In the genomic region with DNA sequence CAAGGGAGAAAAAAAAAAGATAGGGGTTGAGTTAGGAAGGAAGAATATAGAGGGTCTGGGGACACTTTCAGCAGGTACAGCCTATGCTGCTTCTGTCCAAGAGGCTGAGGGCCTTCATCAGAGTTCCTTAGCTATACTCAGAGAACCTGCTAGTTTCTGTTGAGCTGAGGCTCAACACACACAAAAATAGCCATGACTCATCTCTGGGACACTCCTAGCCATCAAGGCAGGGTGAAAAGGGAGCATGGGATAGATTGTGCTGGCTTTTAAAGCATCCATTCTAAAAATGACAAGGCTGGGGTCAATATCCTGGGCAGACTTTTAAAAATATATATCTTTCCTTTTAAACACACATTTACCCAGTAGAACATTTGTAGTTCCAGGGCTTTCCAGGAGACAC, we compare ENCODE assay signal across 30 cellular contexts. TPM values are rescaled to one million over a fixed set of nuclear protein-coding genes. Genes with fewer than 3 reads are reported as not detected.
A peak's percentile ranks its signal among the peaks of the same experiment; 100 is the strongest.
DNase-seq lines count a peak whose midpoint lies in the region; ATAC-seq and TF ChIP-seq lines count a peak whose summit lies in the region.
"Had no signal": no experiment of that assay in that cellular context is flagged by ENCODE, and none has a peak within 500 bp of the region (broad histone marks: within the 10 kb centered on the region; RNA-seq: fewer than 3 reads in every experiment).

No MANE protein-coding gene starts in this region.

- H3K9me3 ChIP-seq in GM23248 (ENCODE audit: low read depth), result no peaks in the 10 kb centered on the region
- H3K9me3 ChIP-seq in left ventricle myocardium inferior (replicated peaks), result no peaks in the 10 kb centered on the region
- no peaks in the 10 kb centered on the region for H3K9me3 ChIP-seq in gastrocnemius medialis
- H3K9me3 ChIP-seq: adrenal gland, Caco-2, stomach, tibial artery had no signal

- H3K9ac ChIP-seq in GM23248, result no peak overlapping the region

- H3K36me3 ChIP-seq in GM23248 (ENCODE audit: low read depth) (no peaks in the 10 kb centered on the region), brain microvascular endothelial cell (replicated peaks) (no peaks in the 10 kb centered on the region), left ventricle myocardium inferior (no peaks in the 10 kb centered on the region), gastrocnemius medialis (no peaks in the 10 kb centered on the region)
- H3K36me3 ChIP-seq: adrenal gland, stomach, tibial artery had no signal

- H3K4me1 ChIP-seq in GM23248 (ENCODE audit: insufficient read depth) (no peaks in the 10 kb centered on the region), left ventricle myocardium inferior (peaks cover 13% of the 10 kb centered on the region), gastrocnemius medialis (peaks cover 38 to 52% of the 10 kb centered on the region in 2 donors)
- H3K4me1 ChIP-seq: adrenal gland, stomach had no signal

- DNase-seq in GM23248 (peak; percentile 47), brain microvascular endothelial cell (peak; percentile 33), left ventricle myocardium inferior (no peak), gastrocnemius medialis (no peak), NCI-H2171 treated with DMSO at 0.1 percent for 48 hours (lab: John Stamatoyannopoulos, UW) (no peak)
- DNase-seq: ACHN; activated CD4-positive, alpha-beta T cell treated with anti-CD3 and anti-CD28 coated beads, Interleukin-2, amount 10 ng/mL, durations not matched to agents 7 days and 5 days; activated naive CD4-positive, alpha-beta T cell treated with Interleukin-2 at 50 U/mL for 16 hours; activated T-cell treated with anti-CD3 and anti-CD28 coated beads, Interleukin-2, amount 50 U/mL, for 48 hours; adrenal gland; C1 segment of cervical spinal cord; Caco-2; effector CD4-positive, alpha-beta T cell; naive B cell; NCI-H510A treated with DMSO at 0.1 percent for 48 hours; SIG-M5; stimulated activated CD4-positive, alpha-beta T cell treated with anti-CD3 and anti-CD28 coated beads, Interleukin-1b, Interleukin-23, amount 100 ng/mL, for 48 hours; stimulated activated CD8-positive, alpha-beta memory T cell treated with anti-CD3 and anti-CD28 coated beads, Interleukin-4, amount 100 ng/mL, for 48 hours; stomach; tibial artery had no signal

- no peak for TF ChIP-seq CTCF in brain microvascular endothelial cell (IDR thresholded peaks at IDR 0.05; ENCODE audit: low read depth, low read length, missing control alignments)
- TF ChIP-seq CTCF in left ventricle myocardium inferior (IDR thresholded peaks at IDR 0.05; ENCODE audit: borderline replicate concordance), result no peak
- no peak for TF ChIP-seq CTCF in gastrocnemius medialis (IDR thresholded peaks at IDR 0.05 in 4 of 5, conservative IDR thresholded peaks at IDR 0.05 in 1 of 5)

- H3K4me2 ChIP-seq in GM23248 (ENCODE audit: unreplicated experiment), result no peak overlapping the region
- H3K4me2 ChIP-seq: hepatocyte, smooth muscle cell had no signal

- no peaks in the 10 kb centered on the region for H4K20me1 ChIP-seq in GM23248 (ENCODE audit: insufficient read depth)

- ATAC-seq in gastrocnemius medialis (peak; percentile 81 to 82), HG03565 (IDR thresholded peaks at IDR 0.05; ENCODE audit: unreplicated experiment) (no peak), GM21447 (IDR thresholded peaks at IDR 0.05; ENCODE audit: unreplicated experiment) (no peak)
- ATAC-seq: WTC11 had no signal

- H3K9me2 ChIP-seq in GM23248 (ENCODE audit: insufficient read depth), result no peaks in the 10 kb centered on the region

- no peaks in the 10 kb centered on the region for H3K27me3 ChIP-seq in GM23248 (replicated peaks; ENCODE audit: insufficient read depth)
- H3K27me3 ChIP-seq in brain microvascular endothelial cell (replicated peaks), result no peaks in the 10 kb centered on the region
- no peaks in the 10 kb centered on the region for H3K27me3 ChIP-seq in left ventricle myocardium inferior (ENCODE audit: low read depth)
- no peaks in the 10 kb centered on the region for H3K27me3 ChIP-seq in gastrocnemius medialis
- H3K27me3 ChIP-seq: adrenal gland, hepatocyte, stomach, tibial artery had no signal

- in situ Hi-C loops in GM23248 (cut with MboI), result loop anchor here (25.0 kb wide), 1 partner anchor 1093 kb away; a partner anchor contains a TSS
- in situ Hi-C loops in brain microvascular endothelial cell (cut with HindIII; ENCODE audit: low pct_ligation_motif_present, low sequenced_read_pairs), result no loop called here
- in situ Hi-C loops in gastrocnemius medialis (cut with MboI; ENCODE audit: low sequenced_read_pairs in 4 of 4), result loop anchor here in 3 of 4 donors (25.0 kb wide), 2 partner anchors 1432 to 1768 kb away; a partner anchor contains a TSS

- no peaks in the 10 kb centered on the region for H3F3A ChIP-seq in GM23248 (ENCODE audit: insufficient read depth)

- H3K79me2 ChIP-seq in GM23248 (ENCODE audit: insufficient read depth), result no peaks in the 10 kb centered on the region
- H3K79me2 ChIP-seq: hepatocyte had no signal

- no peak overlapping the region for H3K27ac ChIP-seq in GM23248
- no peak overlapping the region for H3K27ac ChIP-seq in brain microvascular endothelial cell
- H3K27ac ChIP-seq in left ventricle myocardium inferior (replicated peaks), result peak overlapping the region; percentile 55
- H3K27ac ChIP-seq in gastrocnemius medialis, result peak overlapping the region; percentile 73 to 90 (median 78)
- H3K27ac ChIP-seq: adrenal gland, epithelial cell of prostate, hepatocyte, stomach, tibial artery had no signal

- no peak for TF ChIP-seq POLR2A in gastrocnemius medialis (IDR thresholded peaks at IDR 0.05)

- intact Hi-C loops in left ventricle myocardium inferior (cut with micrococcal nuclease) (no loop called here), gastrocnemius medialis (cut with DNase I; ENCODE audit: low total_unique reads) (loop anchor here (10.0 kb wide), 1 partner anchor 790 kb away; no protein-coding TSS in a partner anchor)

- H3K4me3 ChIP-seq in GM23248, result no peak overlapping the region
- H3K4me3 ChIP-seq in brain microvascular endothelial cell (ENCODE audit: low read depth, low read length), result no peak overlapping the region
- H3K4me3 ChIP-seq in left ventricle myocardium inferior, result no peak overlapping the region
- no peak overlapping the region for H3K4me3 ChIP-seq in gastrocnemius medialis
- H3K4me3 ChIP-seq: adrenal gland, hepatocyte, smooth muscle cell, stomach, tibial artery had no signal

- H2AFZ ChIP-seq in GM23248, result no peak overlapping the region
- H2AFZ ChIP-seq: hepatocyte had no signal

RNA-seq across cellular contexts. Expression of a gene that starts 2.8 kb away (rescaled TPM):
- total RNA-seq in GM23248 (2014; rRNA removed; shearing (Covaris generic)), result not detected in 2 replicates
- not detected in 2 replicates for polyA plus RNA-seq in GM23248 (2016; fragmentation: Nextera tagmentation; extraction: Ambion mirVana)
- not detected for total RNA-seq in left ventricle myocardium inferior
- 1 to 10 TPM in 3 of 4 donors, not detected in 1; 1.9 to 3.1 (median 2.3) TPM for total RNA-seq in gastrocnemius medialis
- total RNA-seq: activated CD4-positive, alpha-beta T cell treated with anti-CD3 and anti-CD28 coated beads, Interleukin-2, amount 10 ng/mL, durations not matched to agents 7 days and 5 days; Caco-2; fibroblast of villous mesenchyme; hepatocyte; LHCN-M2; mesenteric fat pad; pulmonary artery endothelial cell; smooth muscle cell; stomach; WTC11 had no signal
- polyA plus RNA-seq: adrenal gland, hepatocyte, smooth muscle cell, stomach had no signal

RNA-seq across cellular contexts. Expression of a gene that starts 35.0 kb away (rescaled TPM):
- 1.6 TPM in 1 of 2 replicates, not detected in the other for total RNA-seq in GM23248 (2014; rRNA removed; shearing (Covaris generic))
- 3.1 and 3.2 TPM in 2 replicates for polyA plus RNA-seq in GM23248 (2016; fragmentation: Nextera tagmentation; extraction: Ambion mirVana)
- total RNA-seq in left ventricle myocardium inferior (not detected), gastrocnemius medialis (not detected)
- total RNA-seq: activated CD4-positive, alpha-beta T cell treated with anti-CD3 and anti-CD28 coated beads, Interleukin-2, amount 10 ng/mL, durations not matched to agents 7 days and 5 days; Caco-2; fibroblast of villous mesenchyme; LHCN-M2; mesenteric fat pad; pulmonary artery endothelial cell; smooth muscle cell had no signal
- polyA plus RNA-seq: smooth muscle cell had no signal

RNA-seq across cellular contexts. Expression of a gene that starts 40.1 kb away (rescaled TPM):
- total RNA-seq in GM23248 (2014; rRNA removed; shearing (Covaris generic)), result 32.3 and 61.6 TPM in 2 replicates
- polyA plus RNA-seq in GM23248 (2016; fragmentation: Nextera tagmentation; extraction: Ambion mirVana), result 6.3 and 8.7 TPM in 2 replicates
- total RNA-seq in left ventricle myocardium inferior (47.7 TPM), gastrocnemius medialis (100 to 1,000 TPM; 223 to 363 (median 292) TPM)

Comparison
In these comparisons a context has a peak if more than half of its experiments do, and no peak if none do; other contexts are left out.
1. DNase-seq: peak in GM23248 (single experiment) and brain microvascular endothelial cell (single experiment); none in left ventricle myocardium inferior (single experiment), gastrocnemius medialis (0 of 2) and NCI-H2171 treated with DMSO at 0.1 percent for 48 hours (single experiment).
2. H3K27ac ChIP-seq: peak in left ventricle myocardium inferior (single experiment) and gastrocnemius medialis (4 of 4); none in GM23248 (single experiment) and brain microvascular endothelial cell (single experiment).
3. ATAC-seq: peak in gastrocnemius medialis (2 of 2); none in HG03565 (single experiment) and GM21447 (single experiment).